Comparison of ENCODE assay signal across 9 cellular contexts in the genomic region with DNA sequence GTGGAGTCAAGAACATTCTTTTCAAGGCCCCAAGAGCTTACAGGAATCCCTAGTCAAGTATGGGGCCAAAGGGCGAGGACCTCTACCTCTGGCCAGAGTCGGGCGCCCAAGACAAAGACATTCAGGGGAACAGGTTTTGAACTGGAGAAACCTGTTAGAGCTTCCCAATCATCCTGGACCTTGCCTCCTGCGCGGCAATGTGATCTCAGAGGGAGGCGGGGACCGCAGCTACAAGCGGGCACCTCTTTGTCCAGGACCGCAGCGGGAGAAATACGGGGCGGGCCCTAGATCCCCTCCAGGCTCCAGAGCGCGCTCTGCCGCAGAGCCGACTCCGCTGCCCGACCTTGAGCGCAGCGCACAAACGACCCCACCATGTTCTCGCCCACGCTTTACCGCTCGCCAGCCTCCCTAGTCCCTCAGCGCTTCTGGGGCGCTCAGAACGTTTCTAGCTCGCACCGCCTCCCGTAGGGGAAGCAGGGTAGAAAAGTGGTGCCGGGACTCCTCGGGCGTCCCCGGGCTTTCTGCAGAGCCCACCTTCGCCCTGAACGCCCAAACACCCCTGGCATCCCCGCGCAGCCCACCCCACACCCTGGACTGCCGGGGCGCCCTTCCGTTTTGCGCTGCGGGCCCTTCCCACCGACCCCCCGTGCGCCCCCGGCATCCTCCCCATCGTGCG. TPM values are rescaled to one million over a fixed set of nuclear protein-coding genes. Genes with fewer than 3 reads are reported as not detected.
DNase-seq lines count a peak whose midpoint lies in the region; ATAC-seq and TF ChIP-seq lines count a peak whose summit lies in the region.
"Had no signal": no experiment of that assay in that cellular context is flagged by ENCODE, and none has a peak within 500 bp of the region (broad histone marks: within the 10 kb centered on the region; RNA-seq: fewer than 3 reads in every experiment).

No MANE protein-coding gene starts in this region.

- no peak overlapping the region for H3K27ac Mint-ChIP-seq in activated T-helper 17 cell treated with anti-CD3 and anti-CD28 coated beads, Interleukin-2, amount 50 U/mL, for 72 hours
- H3K27ac Mint-ChIP-seq in osteocyte (ENCODE audit: unreplicated experiment), result no peak overlapping the region

- peak overlapping the region; percentile 82 for H3K4me3 Mint-ChIP-seq in activated T-helper 17 cell treated with anti-CD3 and anti-CD28 coated beads, Interleukin-2, amount 50 U/mL, for 72 hours
- H3K4me3 Mint-ChIP-seq in osteocyte (ENCODE audit: unreplicated experiment), result peak overlapping the region; percentile 90

- ATAC-seq in HG02642 (IDR thresholded peaks at IDR 0.05; ENCODE audit: poor library complexity, unreplicated experiment) (peak; percentile 30), GM21786 (IDR thresholded peaks at IDR 0.05; ENCODE audit: unreplicated experiment) (no peak)
- ATAC-seq in activated T-helper 17 cell treated with anti-CD3 and anti-CD28 coated beads, Interleukin-2, amount 50 U/mL, for 72 hours (replicated peaks), result peak; percentile 58

- no peak for TF ChIP-seq CTCF in osteocyte (IDR thresholded peaks at IDR 0.05)

- H3K9me3 Mint-ChIP-seq in activated T-helper 17 cell treated with anti-CD3 and anti-CD28 coated beads, Interleukin-2, amount 50 U/mL, for 72 hours, result no peaks in the 10 kb centered on the region
- no peaks in the 10 kb centered on the region for H3K9me3 Mint-ChIP-seq in osteocyte (ENCODE audit: unreplicated experiment)

- intact Hi-C loops in head of caudate nucleus (cut with DNase I), result loop anchor here (10.0 kb wide), 1 partner anchor 46 kb away; a partner anchor contains a TSS
- intact Hi-C loops in posterior vena cava (cut with DNase I), result no loop called here

- DNase-seq in DMS53 (lab: John Stamatoyannopoulos, UW) (peak; percentile 98), NCI-H345 (lab: John Stamatoyannopoulos, UW) (peak; percentile 84), head of caudate nucleus (peak in 41 of 42 donors; percentile 9 to 80 (median 53)), osteocyte (ENCODE audit: extremely low spot score, unreplicated experiment) (no peak), posterior vena cava (ENCODE audit: low spot score) (no peak)

- H3K36me3 Mint-ChIP-seq in activated T-helper 17 cell treated with anti-CD3 and anti-CD28 coated beads, Interleukin-2, amount 50 U/mL, for 72 hours (ENCODE audit: low read depth), result no peaks in the 10 kb centered on the region
- no peaks in the 10 kb centered on the region for H3K36me3 Mint-ChIP-seq in osteocyte (ENCODE audit: unreplicated experiment)

- peaks cover 34% of the 10 kb centered on the region for H3K27me3 Mint-ChIP-seq in activated T-helper 17 cell treated with anti-CD3 and anti-CD28 coated beads, Interleukin-2, amount 50 U/mL, for 72 hours
- H3K27me3 Mint-ChIP-seq in osteocyte (ENCODE audit: unreplicated experiment), result peaks cover 12% of the 10 kb centered on the region

- no peaks in the 10 kb centered on the region for H3K4me1 Mint-ChIP-seq in activated T-helper 17 cell treated with anti-CD3 and anti-CD28 coated beads, Interleukin-2, amount 50 U/mL, for 72 hours
- H3K4me1 Mint-ChIP-seq in osteocyte (ENCODE audit: unreplicated experiment), result peaks cover 6% of the 10 kb centered on the region

RNA-seq across cellular contexts. Expression of a gene that starts 28.1 kb away (rescaled TPM):
- 10 to 100 TPM in 1 of 2 donors, 1 to 10 TPM in 1; 9.2 to 15.6 TPM for total RNA-seq in activated T-helper 17 cell treated with anti-CD3 and anti-CD28 coated beads, Interleukin-2, amount 50 U/mL, for 72 hours
- 12.2 and 13.9 TPM in 2 replicates for total RNA-seq in osteocyte
- 1 to 10 TPM; 7.9 to 8.9 TPM for total RNA-seq in posterior vena cava

RNA-seq across cellular contexts. Expression of a gene that starts 50.1 kb away (rescaled TPM):
- 1 to 10 TPM; 1.8 to 4.0 TPM for total RNA-seq in activated T-helper 17 cell treated with anti-CD3 and anti-CD28 coated beads, Interleukin-2, amount 50 U/mL, for 72 hours
- total RNA-seq in osteocyte, result 3.8 and 5.2 TPM in 2 replicates
- total RNA-seq in posterior vena cava, result 1 to 10 TPM; 1.2 to 1.7 TPM
- total RNA-seq: subcutaneous adipose tissue had no signal

RNA-seq across cellular contexts. Expression of a gene that starts 52.7 kb away (rescaled TPM):
- total RNA-seq in activated T-helper 17 cell treated with anti-CD3 and anti-CD28 coated beads, Interleukin-2, amount 50 U/mL, for 72 hours, result 100 to 1,000 TPM; 124 to 176 TPM
- total RNA-seq in osteocyte, result 152 and 157 TPM in 2 replicates
- 10 to 100 TPM; 33.6 to 36.8 TPM for total RNA-seq in posterior vena cava

Comparison
In these comparisons a context has a peak if more than half of its experiments do, and no peak if none do; other contexts are left out.
1. DNase-seq: peak in DMS53 (single experiment), NCI-H345 (single experiment) and head of caudate nucleus (41 of 42); none in osteocyte (single experiment) and posterior vena cava (single experiment).